In genomic region chr1:217369996-217370551, GRCh38 we compare ENCODE assay signal across 1 cellular context.
TF ChIP-seq lines count a peak whose summit lies in the region.

No MANE protein-coding gene starts in this region.

TF ChIP-seq in HepG2, 621 proteins besides CTCF, POLR2A, EP300 and RAD21 (continued from another document):
- peak; percentile 78 for TF ChIP-seq ZBTB40 (IDR thresholded peaks at IDR 0.05)
- no peak for TF ChIP-seq ZBTB40 (CRISPR knock-in tag; IDR thresholded peaks at IDR 0.05)
